In genomic region chr3:12815719-12816118, GRCh38 we compare ENCODE assay signal across 17 cellular contexts. TPM values are rescaled to one million over a fixed set of nuclear protein-coding genes. Genes with fewer than 3 reads are reported as not detected.
"Had no signal": no experiment of that assay in that cellular context is flagged by ENCODE, and none has a peak within 500 bp of the region (broad histone marks: within the 10 kb centered on the region; RNA-seq: fewer than 3 reads in every experiment).

No MANE protein-coding gene starts in this region.

- H3K36me3 Mint-ChIP-seq: memory B cell; naive thymus-derived CD8-positive, alpha-beta T cell had no signal

- ATAC-seq: naive thymus-derived CD8-positive, alpha-beta T cell; pancreas; stimulated activated naive CD8-positive, alpha-beta T cell treated with anti-CD3 and anti-CD28 coated beads, Interleukin-15, amount 100 ng/mL, for 72 hours had no signal

- H3K4me1 ChIP-seq: colonic mucosa, pancreas had no signal

- H3K27me3 ChIP-seq: colonic mucosa, esophagus muscularis mucosa, pancreas, upper lobe of left lung had no signal

- H3K27ac ChIP-seq: colonic mucosa, esophagus muscularis mucosa, pancreas, upper lobe of left lung had no signal

- H3K36me3 ChIP-seq: colonic mucosa, pancreas had no signal

- FAIRE-seq: pancreas, small intestine had no signal

- H3K4me3 Mint-ChIP-seq: activated T-cell treated with anti-CD3 and anti-CD28 coated beads, Interleukin-2, amount 50 U/mL, for 24 hours; memory B cell; naive thymus-derived CD8-positive, alpha-beta T cell; stimulated activated naive CD8-positive, alpha-beta T cell treated with anti-CD3 and anti-CD28 coated beads, Interleukin-15, amount 100 ng/mL, for 72 hours had no signal

- H3K4me3 ChIP-seq: colonic mucosa, esophagus muscularis mucosa, pancreas, upper lobe of left lung had no signal

- DNase-seq: activated CD4-positive, alpha-beta T cell treated with anti-CD3 and anti-CD28 coated beads, Interleukin-2, amount 50 U/mL, for 48 hours; activated naive CD4-positive, alpha-beta T cell treated with anti-CD3 and anti-CD28 coated beads, Interleukin-2, amount 50 U/mL, for 16 hours; activated T-cell treated with anti-CD3 and anti-CD28 coated beads, Interleukin-2, amount 50 U/mL, for 24 hours; colonic mucosa; hippocampal formation; kidney glomerular epithelial cell; left ventricle myocardium superior; naive thymus-derived CD8-positive, alpha-beta T cell; pancreas; small intestine; stimulated activated naive CD8-positive, alpha-beta T cell treated with anti-CD3 and anti-CD28 coated beads, Interleukin-15, amount 100 ng/mL, for 72 hours; T-helper 9 cell had no signal

- H3K27ac Mint-ChIP-seq: activated T-cell treated with anti-CD3 and anti-CD28 coated beads, Interleukin-2, amount 50 U/mL, for 24 hours; memory B cell; naive thymus-derived CD8-positive, alpha-beta T cell; stimulated activated naive CD8-positive, alpha-beta T cell treated with anti-CD3 and anti-CD28 coated beads, Interleukin-15, amount 100 ng/mL, for 72 hours had no signal

- H3K27me3 Mint-ChIP-seq: activated T-cell treated with anti-CD3 and anti-CD28 coated beads, Interleukin-2, amount 50 U/mL, for 24 hours; memory B cell; naive thymus-derived CD8-positive, alpha-beta T cell; stimulated activated naive CD8-positive, alpha-beta T cell treated with anti-CD3 and anti-CD28 coated beads, Interleukin-15, amount 100 ng/mL, for 72 hours had no signal

- H3K9me3 ChIP-seq: colonic mucosa, esophagus muscularis mucosa, pancreas, upper lobe of left lung had no signal

- H3K9me3 Mint-ChIP-seq: activated T-cell treated with anti-CD3 and anti-CD28 coated beads, Interleukin-2, amount 50 U/mL, for 24 hours; memory B cell; naive thymus-derived CD8-positive, alpha-beta T cell; stimulated activated naive CD8-positive, alpha-beta T cell treated with anti-CD3 and anti-CD28 coated beads, Interleukin-15, amount 100 ng/mL, for 72 hours had no signal

RNA-seq across cellular contexts. Expression of gene TMEM40, which starts 56.7 kb away (rescaled TPM):
- total RNA-seq: colonic mucosa; esophagus muscularis mucosa; mucosa of gallbladder; naive thymus-derived CD8-positive, alpha-beta T cell; pancreas; temporal lobe had no signal
- polyA plus RNA-seq: naive thymus-derived CD8-positive, alpha-beta T cell had no signal
